In genomic region chr12:120542166-120542565, GRCh38 we compare ENCODE assay signal across 18 cellular contexts.
"Had no signal": no experiment of that assay in that cellular context is flagged by ENCODE, and none has a peak within 500 bp of the region (broad histone marks: within the 10 kb centered on the region; RNA-seq: fewer than 3 reads in every experiment).

No MANE protein-coding gene starts in this region.

- H3K36me3 Mint-ChIP-seq: natural killer cell had no signal

- H3K27me3 Mint-ChIP-seq: activated CD8-positive, alpha-beta T cell treated with anti-CD3 and anti-CD28 coated beads for 36 hours; activated naive CD4-positive, alpha-beta T cell treated with anti-CD3 and anti-CD28 coated beads, Interleukin-2, amount 50 U/mL, for 24 hours; stimulated activated memory B cell treated with anti-CD40 and anti-IgM and Interleukin-4, amounts not matched to agents 10 μg/mL and 1 μg/mL and 100 μg/mL, for 72 hours had no signal

- H3K27ac Mint-ChIP-seq: activated CD8-positive, alpha-beta T cell treated with anti-CD3 and anti-CD28 coated beads for 36 hours; activated naive CD4-positive, alpha-beta T cell treated with anti-CD3 and anti-CD28 coated beads, Interleukin-2, amount 50 U/mL, for 24 hours; natural killer cell; stimulated activated memory B cell treated with anti-CD40 and anti-IgM and Interleukin-4, amounts not matched to agents 10 μg/mL and 1 μg/mL and 100 μg/mL, for 72 hours had no signal

- H3K9me3 Mint-ChIP-seq: activated CD8-positive, alpha-beta T cell treated with anti-CD3 and anti-CD28 coated beads for 36 hours; activated naive CD4-positive, alpha-beta T cell treated with anti-CD3 and anti-CD28 coated beads, Interleukin-2, amount 50 U/mL, for 24 hours; natural killer cell; stimulated activated memory B cell treated with anti-CD40 and anti-IgM and Interleukin-4, amounts not matched to agents 10 μg/mL and 1 μg/mL and 100 μg/mL, for 72 hours had no signal

- H3K4me3 Mint-ChIP-seq: activated CD8-positive, alpha-beta T cell treated with anti-CD3 and anti-CD28 coated beads for 36 hours; activated naive CD4-positive, alpha-beta T cell treated with anti-CD3 and anti-CD28 coated beads, Interleukin-2, amount 50 U/mL, for 24 hours; natural killer cell; stimulated activated memory B cell treated with anti-CD40 and anti-IgM and Interleukin-4, amounts not matched to agents 10 μg/mL and 1 μg/mL and 100 μg/mL, for 72 hours had no signal

- H3K27me3 ChIP-seq: esophagus squamous epithelium had no signal

- DNase-seq: activated CD4-positive, alpha-beta T cell treated with anti-CD3 and anti-CD28 coated beads for 48 hours; activated CD4-positive, CD25-positive, alpha-beta regulatory T cell; activated CD8-positive, alpha-beta T cell treated with anti-CD3 and anti-CD28 coated beads for 36 hours; activated gamma-delta T cell; activated T-cell treated with anti-CD3 and anti-CD28 coated beads, Interleukin-2, amount 50 U/mL, for 48 hours; dermis blood vessel endothelial cell; effector memory CD4-positive, alpha-beta T cell; esophagus squamous epithelium; hippocampal formation; left colon; natural killer cell; retina; stimulated activated CD4-positive, alpha-beta T cell treated with anti-CD3 and anti-CD28 coated beads, Interleukin-4, amount 100 ng/mL, for 4 hours had no signal

- H3K27ac ChIP-seq: SK-N-MC had no signal

- H3K4me3 ChIP-seq: esophagus squamous epithelium, lung, SK-N-MC, thoracic aorta had no signal

- ATAC-seq: activated CD8-positive, alpha-beta T cell treated with anti-CD3 and anti-CD28 coated beads for 36 hours; left colon; natural killer cell; stimulated activated memory B cell treated with anti-CD40 and anti-IgM and Interleukin-4, amounts not matched to agents 10 μg/mL and 1 μg/mL and 100 μg/mL, for 72 hours had no signal

- H3K9me3 ChIP-seq: esophagus squamous epithelium, thoracic aorta had no signal
